1 cellular context compared by ENCODE assay signal in genomic region chr18:23193727-23194126, GRCh38.
TF ChIP-seq lines count a peak whose summit lies in the region.

No MANE protein-coding gene starts in this region.

TF ChIP-seq in endothelial cell of umbilical vein, 7 proteins besides CTCF, POLR2A, EP300 and RAD21:
- TF ChIP-seq MYC (IDR thresholded peaks at IDR 0.05; ENCODE audit: low read depth, low read length) (no peak), EZH2 (IDR thresholded peaks at IDR 0.05; ENCODE audit: borderline replicate concordance, low read depth, low read length, severe bottlenecking) (no peak), FOS (IDR thresholded peaks at IDR 0.05; ENCODE audit: borderline replicate concordance, insufficient read depth, low read length) (no peak), MAX (IDR thresholded peaks at IDR 0.05; ENCODE audit: insufficient read depth, insufficient read length) (no peak), POLR2AphosphoS5 (IDR thresholded peaks at IDR 0.05; ENCODE audit: insufficient read depth, low read depth, low read length) (no peak), JUN (IDR thresholded peaks at IDR 0.05; ENCODE audit: borderline replicate concordance, insufficient read depth, insufficient read length, low read depth) (no peak), GATA2 (IDR thresholded peaks at IDR 0.05; ENCODE audit: insufficient read depth, insufficient read length, low read depth, low read length) (no peak)
